ENCODE assay signal across 1 cellular context in the genomic region with DNA sequence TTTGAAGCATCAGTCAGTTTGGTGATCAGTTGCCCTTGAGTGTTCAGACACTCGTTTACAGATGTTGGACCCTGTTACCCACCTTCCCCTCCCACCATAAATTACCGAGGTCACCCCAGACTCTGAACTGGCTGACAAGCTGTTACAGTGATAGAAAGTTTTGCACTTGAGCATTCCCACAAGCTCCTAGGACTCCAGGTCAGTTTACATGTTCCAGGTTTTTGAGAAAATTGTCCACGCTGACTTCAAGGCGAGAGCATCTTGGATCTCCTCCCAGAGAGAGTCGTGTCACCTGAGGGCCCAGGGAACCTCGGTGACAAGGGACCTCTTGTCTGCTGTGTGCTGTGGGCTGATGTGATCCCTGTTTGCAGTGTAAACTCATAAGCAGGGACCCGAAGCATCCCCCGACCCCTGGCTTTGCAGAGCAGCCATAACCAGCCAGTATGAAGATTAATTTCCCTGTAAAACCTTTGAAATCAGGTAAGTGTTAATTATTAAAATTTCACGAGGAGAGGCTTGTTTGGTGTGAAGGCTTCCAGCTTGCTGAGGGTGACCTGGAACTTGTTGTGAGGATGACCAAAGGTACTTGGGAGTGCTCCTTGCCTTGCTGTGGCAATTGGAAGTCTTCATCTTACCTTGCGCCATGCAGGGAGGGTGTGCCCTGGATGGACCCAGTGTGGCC.
A peak's percentile ranks its signal among the peaks of the same experiment; 100 is the strongest.
TF ChIP-seq lines count a peak whose summit lies in the region.

No MANE protein-coding gene starts in this region.

TF ChIP-seq in HepG2, 621 proteins besides CTCF, POLR2A, EP300 and RAD21 (continued from another document):
- TF ChIP-seq, protein P1, sequence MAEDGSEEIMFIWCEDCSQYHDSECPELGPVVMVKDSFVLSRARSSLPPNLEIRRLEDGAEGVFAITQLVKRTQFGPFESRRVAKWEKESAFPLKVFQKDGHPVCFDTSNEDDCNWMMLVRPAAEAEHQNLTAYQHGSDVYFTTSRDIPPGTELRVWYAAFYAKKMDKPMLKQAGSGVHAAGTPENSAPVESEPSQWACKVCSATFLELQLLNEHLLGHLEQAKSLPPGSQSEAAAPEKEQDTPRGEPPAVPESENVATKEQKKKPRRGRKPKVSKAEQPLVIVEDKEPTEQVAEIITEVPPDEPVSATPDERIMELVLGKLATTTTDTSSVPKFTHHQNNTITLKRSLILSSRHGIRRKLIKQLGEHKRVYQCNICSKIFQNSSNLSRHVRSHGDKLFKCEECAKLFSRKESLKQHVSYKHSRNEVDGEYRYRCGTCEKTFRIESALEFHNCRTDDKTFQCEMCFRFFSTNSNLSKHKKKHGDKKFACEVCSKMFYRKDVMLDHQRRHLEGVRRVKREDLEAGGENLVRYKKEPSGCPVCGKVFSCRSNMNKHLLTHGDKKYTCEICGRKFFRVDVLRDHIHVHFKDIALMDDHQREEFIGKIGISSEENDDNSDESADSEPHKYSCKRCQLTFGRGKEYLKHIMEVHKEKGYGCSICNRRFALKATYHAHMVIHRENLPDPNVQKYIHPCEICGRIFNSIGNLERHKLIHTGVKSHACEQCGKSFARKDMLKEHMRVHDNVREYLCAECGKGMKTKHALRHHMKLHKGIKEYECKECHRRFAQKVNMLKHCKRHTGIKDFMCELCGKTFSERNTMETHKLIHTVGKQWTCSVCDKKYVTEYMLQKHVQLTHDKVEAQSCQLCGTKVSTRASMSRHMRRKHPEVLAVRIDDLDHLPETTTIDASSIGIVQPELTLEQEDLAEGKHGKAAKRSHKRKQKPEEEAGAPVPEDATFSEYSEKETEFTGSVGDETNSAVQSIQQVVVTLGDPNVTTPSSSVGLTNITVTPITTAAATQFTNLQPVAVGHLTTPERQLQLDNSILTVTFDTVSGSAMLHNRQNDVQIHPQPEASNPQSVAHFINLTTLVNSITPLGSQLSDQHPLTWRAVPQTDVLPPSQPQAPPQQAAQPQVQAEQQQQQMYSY (CRISPR knock-in tag; IDR thresholded peaks at IDR 0.05) = peak; percentile 96
- TF ChIP-seq TSC22D2 (CRISPR knock-in tag; IDR thresholded peaks at IDR 0.05; ENCODE audit: borderline replicate concordance) = no peak
- TF ChIP-seq NCOA1 (CRISPR knock-in tag; IDR thresholded peaks at IDR 0.05) = peak; percentile 73
- no peak for TF ChIP-seq ZNF484 (CRISPR knock-in tag; IDR thresholded peaks at IDR 0.05; ENCODE audit: borderline replicate concordance, low read depth)
- TF ChIP-seq AKAP8 (CRISPR knock-in tag; IDR thresholded peaks at IDR 0.05) = no peak
- peak; percentile 86; the same call in 1 of the 2 replicates for TF ChIP-seq ZNF292 (CRISPR knock-in tag; IDR thresholded peaks at IDR 0.05; ENCODE audit: borderline replicate concordance, low read depth)
- TF ChIP-seq, protein P2, sequence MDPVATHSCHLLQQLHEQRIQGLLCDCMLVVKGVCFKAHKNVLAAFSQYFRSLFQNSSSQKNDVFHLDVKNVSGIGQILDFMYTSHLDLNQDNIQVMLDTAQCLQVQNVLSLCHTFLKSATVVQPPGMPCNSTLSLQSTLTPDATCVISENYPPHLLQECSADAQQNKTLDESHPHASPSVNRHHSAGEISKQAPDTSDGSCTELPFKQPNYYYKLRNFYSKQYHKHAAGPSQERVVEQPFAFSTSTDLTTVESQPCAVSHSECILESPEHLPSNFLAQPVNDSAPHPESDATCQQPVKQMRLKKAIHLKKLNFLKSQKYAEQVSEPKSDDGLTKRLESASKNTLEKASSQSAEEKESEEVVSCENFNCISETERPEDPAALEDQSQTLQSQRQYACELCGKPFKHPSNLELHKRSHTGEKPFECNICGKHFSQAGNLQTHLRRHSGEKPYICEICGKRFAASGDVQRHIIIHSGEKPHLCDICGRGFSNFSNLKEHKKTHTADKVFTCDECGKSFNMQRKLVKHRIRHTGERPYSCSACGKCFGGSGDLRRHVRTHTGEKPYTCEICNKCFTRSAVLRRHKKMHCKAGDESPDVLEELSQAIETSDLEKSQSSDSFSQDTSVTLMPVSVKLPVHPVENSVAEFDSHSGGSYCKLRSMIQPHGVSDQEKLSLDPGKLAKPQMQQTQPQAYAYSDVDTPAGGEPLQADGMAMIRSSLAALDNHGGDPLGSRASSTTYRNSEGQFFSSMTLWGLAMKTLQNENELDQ (CRISPR knock-in tag; IDR thresholded peaks at IDR 0.05; ENCODE audit: borderline replicate concordance) = no peak
- TF ChIP-seq U2AF1 (optimal IDR thresholded peaks at IDR 0.05; ENCODE audit: low read depth, low read length) = no peak
- TF ChIP-seq, protein P3, sequence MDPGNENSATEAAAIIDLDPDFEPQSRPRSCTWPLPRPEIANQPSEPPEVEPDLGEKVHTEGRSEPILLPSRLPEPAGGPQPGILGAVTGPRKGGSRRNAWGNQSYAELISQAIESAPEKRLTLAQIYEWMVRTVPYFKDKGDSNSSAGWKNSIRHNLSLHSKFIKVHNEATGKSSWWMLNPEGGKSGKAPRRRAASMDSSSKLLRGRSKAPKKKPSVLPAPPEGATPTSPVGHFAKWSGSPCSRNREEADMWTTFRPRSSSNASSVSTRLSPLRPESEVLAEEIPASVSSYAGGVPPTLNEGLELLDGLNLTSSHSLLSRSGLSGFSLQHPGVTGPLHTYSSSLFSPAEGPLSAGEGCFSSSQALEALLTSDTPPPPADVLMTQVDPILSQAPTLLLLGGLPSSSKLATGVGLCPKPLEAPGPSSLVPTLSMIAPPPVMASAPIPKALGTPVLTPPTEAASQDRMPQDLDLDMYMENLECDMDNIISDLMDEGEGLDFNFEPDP (CRISPR knock-in tag; conservative IDR thresholded peaks at IDR 0.05) = 0 out of 2 replicates have a peak, but pooled peaks have one; percentile 80
- TF ChIP-seq, protein P4, sequence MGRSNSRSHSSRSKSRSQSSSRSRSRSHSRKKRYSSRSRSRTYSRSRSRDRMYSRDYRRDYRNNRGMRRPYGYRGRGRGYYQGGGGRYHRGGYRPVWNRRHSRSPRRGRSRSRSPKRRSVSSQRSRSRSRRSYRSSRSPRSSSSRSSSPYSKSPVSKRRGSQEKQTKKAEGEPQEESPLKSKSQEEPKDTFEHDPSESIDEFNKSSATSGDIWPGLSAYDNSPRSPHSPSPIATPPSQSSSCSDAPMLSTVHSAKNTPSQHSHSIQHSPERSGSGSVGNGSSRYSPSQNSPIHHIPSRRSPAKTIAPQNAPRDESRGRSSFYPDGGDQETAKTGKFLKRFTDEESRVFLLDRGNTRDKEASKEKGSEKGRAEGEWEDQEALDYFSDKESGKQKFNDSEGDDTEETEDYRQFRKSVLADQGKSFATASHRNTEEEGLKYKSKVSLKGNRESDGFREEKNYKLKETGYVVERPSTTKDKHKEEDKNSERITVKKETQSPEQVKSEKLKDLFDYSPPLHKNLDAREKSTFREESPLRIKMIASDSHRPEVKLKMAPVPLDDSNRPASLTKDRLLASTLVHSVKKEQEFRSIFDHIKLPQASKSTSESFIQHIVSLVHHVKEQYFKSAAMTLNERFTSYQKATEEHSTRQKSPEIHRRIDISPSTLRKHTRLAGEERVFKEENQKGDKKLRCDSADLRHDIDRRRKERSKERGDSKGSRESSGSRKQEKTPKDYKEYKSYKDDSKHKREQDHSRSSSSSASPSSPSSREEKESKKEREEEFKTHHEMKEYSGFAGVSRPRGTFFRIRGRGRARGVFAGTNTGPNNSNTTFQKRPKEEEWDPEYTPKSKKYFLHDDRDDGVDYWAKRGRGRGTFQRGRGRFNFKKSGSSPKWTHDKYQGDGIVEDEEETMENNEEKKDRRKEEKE (IDR thresholded peaks at IDR 0.05) = no peak
- TF ChIP-seq, protein P5, sequence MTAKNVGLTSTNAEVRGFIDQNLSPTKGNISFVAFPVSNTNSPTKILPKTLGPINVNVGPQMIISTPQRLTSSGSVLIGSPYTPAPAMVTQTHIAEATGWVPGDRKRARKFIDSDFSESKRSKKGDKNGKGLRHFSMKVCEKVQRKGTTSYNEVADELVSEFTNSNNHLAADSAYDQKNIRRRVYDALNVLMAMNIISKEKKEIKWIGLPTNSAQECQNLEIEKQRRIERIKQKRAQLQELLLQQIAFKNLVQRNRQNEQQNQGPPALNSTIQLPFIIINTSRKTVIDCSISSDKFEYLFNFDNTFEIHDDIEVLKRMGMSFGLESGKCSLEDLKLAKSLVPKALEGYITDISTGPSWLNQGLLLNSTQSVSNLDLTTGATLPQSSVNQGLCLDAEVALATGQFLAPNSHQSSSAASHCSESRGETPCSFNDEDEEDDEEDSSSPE (CRISPR knock-in tag; IDR thresholded peaks at IDR 0.05) = 0 out of 2 replicates have a peak, but pooled peaks have one; percentile 31
- TF ChIP-seq TAF1 (CRISPR knock-in tag; IDR thresholded peaks at IDR 0.05) = no peak
- peak; percentile 86 for TF ChIP-seq HNF4A (CRISPR knock-in tag; IDR thresholded peaks at IDR 0.05)
- peak; percentile 35 for TF ChIP-seq ZBTB7B (CRISPR knock-in tag; IDR thresholded peaks at IDR 0.05)
- 0 out of 2 replicates have a peak, but pooled peaks have one; percentile 40 for TF ChIP-seq ZNF350 (CRISPR knock-in tag; IDR thresholded peaks at IDR 0.05; ENCODE audit: borderline replicate concordance, low read depth)
- peak; percentile 72 for TF ChIP-seq ZMYM3 (CRISPR knock-in tag; IDR thresholded peaks at IDR 0.05)
- no peak for TF ChIP-seq NFKBIZ (CRISPR knock-in tag; IDR thresholded peaks at IDR 0.05)
- TF ChIP-seq BRD4 (CRISPR knock-in tag; IDR thresholded peaks at IDR 0.05) = 0 out of 2 replicates have a peak, but pooled peaks have one; percentile 47
- TF ChIP-seq NCOR1 (IDR thresholded peaks at IDR 0.05; ENCODE audit: borderline replicate concordance, low read length) = peak; percentile 70
- no peak for TF ChIP-seq ARNT (IDR thresholded peaks at IDR 0.05)
- peak; percentile 82; the same call in 1 of the 2 replicates for TF ChIP-seq ZBTB42 (CRISPR knock-in tag; IDR thresholded peaks at IDR 0.05)
- TF ChIP-seq BCL6 (CRISPR knock-in tag; IDR thresholded peaks at IDR 0.05) = 0 out of 2 replicates have a peak, but pooled peaks have one; percentile 25
- no peak for TF ChIP-seq ZNF607 (CRISPR knock-in tag; IDR thresholded peaks at IDR 0.05; ENCODE audit: borderline replicate concordance)
- TF ChIP-seq, protein P6, sequence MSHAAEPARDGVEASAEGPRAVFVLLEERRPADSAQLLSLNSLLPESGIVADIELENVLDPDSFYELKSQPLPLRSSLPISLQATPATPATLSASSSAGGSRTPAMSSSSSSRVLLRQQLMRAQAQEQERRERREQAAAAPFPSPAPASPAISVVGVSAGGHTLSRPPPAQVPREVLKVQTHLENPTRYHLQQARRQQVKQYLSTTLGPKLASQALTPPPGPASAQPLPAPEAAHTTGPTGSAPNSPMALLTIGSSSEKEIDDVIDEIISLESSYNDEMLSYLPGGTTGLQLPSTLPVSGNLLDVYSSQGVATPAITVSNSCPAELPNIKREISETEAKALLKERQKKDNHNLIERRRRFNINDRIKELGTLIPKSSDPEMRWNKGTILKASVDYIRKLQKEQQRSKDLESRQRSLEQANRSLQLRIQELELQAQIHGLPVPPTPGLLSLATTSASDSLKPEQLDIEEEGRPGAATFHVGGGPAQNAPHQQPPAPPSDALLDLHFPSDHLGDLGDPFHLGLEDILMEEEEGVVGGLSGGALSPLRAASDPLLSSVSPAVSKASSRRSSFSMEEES (CRISPR knock-in tag; IDR thresholded peaks at IDR 0.05) = peak; percentile 24; the same call in 1 of the 2 replicates
- no peak for TF ChIP-seq ZNF230 (CRISPR knock-in tag; IDR thresholded peaks at IDR 0.05)
- no peak for TF ChIP-seq ZNF543 (CRISPR knock-in tag; IDR thresholded peaks at IDR 0.05)
- peak; percentile 48; the same call in 1 of the 2 replicates for TF ChIP-seq SAP130 (CRISPR knock-in tag; IDR thresholded peaks at IDR 0.05; ENCODE audit: low read depth)
- no peak for TF ChIP-seq CREB1 (IDR thresholded peaks at IDR 0.05)
- 0 out of 2 replicates have a peak, but pooled peaks have one; percentile 26 for TF ChIP-seq CREB1 (CRISPR knock-in tag; IDR thresholded peaks at IDR 0.05)
- TF ChIP-seq CREM (IDR thresholded peaks at IDR 0.05) = peak; percentile 42; the same call in 1 of the 2 replicates
- TF ChIP-seq CREM (CRISPR knock-in tag; IDR thresholded peaks at IDR 0.05) = no peak
- TF ChIP-seq, protein P7, sequence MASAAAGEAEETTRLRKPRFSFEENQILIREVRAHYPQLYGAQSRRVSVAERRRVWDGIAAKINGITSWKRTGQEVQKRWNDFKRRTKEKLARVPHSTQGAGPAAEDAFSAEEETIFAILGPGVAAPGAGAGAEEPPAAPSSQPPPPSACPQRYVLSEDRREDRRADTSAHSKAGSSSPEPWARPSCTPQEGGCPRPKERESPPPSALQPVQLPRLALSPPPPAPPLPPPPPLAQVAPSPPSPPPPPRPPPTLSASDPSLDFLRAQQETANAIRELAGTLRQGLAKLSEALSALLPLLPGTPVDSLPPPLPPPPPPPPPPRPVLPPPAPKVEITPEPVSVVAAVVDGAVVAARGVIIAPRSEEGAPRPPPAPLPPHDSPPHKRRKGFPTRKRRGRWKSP (CRISPR knock-in tag; IDR thresholded peaks at IDR 0.05) = no peak
- no peak for TF ChIP-seq BHLHE40 (IDR thresholded peaks at IDR 0.05; ENCODE audit: low read length)
- TF ChIP-seq ZNF839 (CRISPR knock-in tag; IDR thresholded peaks at IDR 0.05; ENCODE audit: borderline replicate concordance) = 0 out of 2 replicates have a peak, but pooled peaks have one; percentile 59
